In the genomic region with DNA sequence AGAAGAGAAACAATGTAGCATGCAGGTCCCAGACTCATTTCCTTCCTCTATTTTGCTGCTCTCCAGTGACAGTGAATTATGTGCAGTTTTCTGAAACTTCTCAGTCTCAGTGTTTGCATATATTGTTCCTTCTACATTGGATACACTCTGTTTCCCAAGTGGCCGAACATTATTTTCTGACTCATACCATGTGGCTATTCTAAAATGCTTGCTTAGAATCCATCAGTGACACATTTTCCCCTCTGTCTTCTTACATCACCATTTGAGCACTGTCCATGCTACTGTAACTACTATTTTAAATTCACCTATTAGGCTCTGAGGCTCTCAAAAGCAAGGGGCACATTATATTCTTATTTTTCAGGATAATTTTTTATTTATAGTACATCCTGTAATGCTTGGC, we compare ENCODE assay signal across 13 cellular contexts.
"Had no signal": no experiment of that assay in that cellular context is flagged by ENCODE, and none has a peak within 500 bp of the region (broad histone marks: within the 10 kb centered on the region; RNA-seq: fewer than 3 reads in every experiment).

No MANE protein-coding gene starts in this region.

- H3K36me3 ChIP-seq: heart right ventricle, left ventricle myocardium inferior, pancreas, thyroid gland had no signal

- H3K4me1 ChIP-seq: heart right ventricle, left ventricle myocardium inferior, pancreas, thyroid gland had no signal

- DNase-seq: activated CD4-positive, alpha-beta T cell treated with anti-CD3 and anti-CD28 coated beads for 4 hours; activated naive CD4-positive, alpha-beta T cell treated with Interleukin-2 at 50 U/mL for 16 hours; activated naive CD8-positive, alpha-beta T cell treated with anti-CD3 and anti-CD28 coated beads, Interleukin-2, amount 50 U/mL, for 24 hours; dermis blood vessel endothelial cell; erythroblast; foreskin fibroblast; heart right ventricle; left ventricle myocardium inferior; pancreas; stimulated activated CD4-positive, alpha-beta T cell treated with anti-CD3 and anti-CD28 coated beads, Interleukin-15, amount 100 ng/mL, for 24 hours; stimulated activated CD4-positive, alpha-beta T cell treated with anti-CD3 and anti-CD28 coated beads, Interleukin-4, amount 100 ng/mL, for 4 hours; T-helper 9 cell; thyroid gland had no signal

- ATAC-seq: activated naive CD8-positive, alpha-beta T cell treated with anti-CD3 and anti-CD28 coated beads, Interleukin-2, amount 50 U/mL, for 24 hours; heart right ventricle; pancreas had no signal

- H3K27ac ChIP-seq: heart right ventricle, left ventricle myocardium inferior, pancreas, thyroid gland had no signal

- H3K4me3 ChIP-seq: heart right ventricle, left ventricle myocardium inferior, pancreas, thyroid gland had no signal

- H3K9me3 ChIP-seq: heart right ventricle, left ventricle myocardium inferior, pancreas, thyroid gland had no signal

- H3K27me3 ChIP-seq: heart right ventricle, pancreas, thyroid gland had no signal
